8 cellular contexts compared by ENCODE assay signal in the genomic region with DNA sequence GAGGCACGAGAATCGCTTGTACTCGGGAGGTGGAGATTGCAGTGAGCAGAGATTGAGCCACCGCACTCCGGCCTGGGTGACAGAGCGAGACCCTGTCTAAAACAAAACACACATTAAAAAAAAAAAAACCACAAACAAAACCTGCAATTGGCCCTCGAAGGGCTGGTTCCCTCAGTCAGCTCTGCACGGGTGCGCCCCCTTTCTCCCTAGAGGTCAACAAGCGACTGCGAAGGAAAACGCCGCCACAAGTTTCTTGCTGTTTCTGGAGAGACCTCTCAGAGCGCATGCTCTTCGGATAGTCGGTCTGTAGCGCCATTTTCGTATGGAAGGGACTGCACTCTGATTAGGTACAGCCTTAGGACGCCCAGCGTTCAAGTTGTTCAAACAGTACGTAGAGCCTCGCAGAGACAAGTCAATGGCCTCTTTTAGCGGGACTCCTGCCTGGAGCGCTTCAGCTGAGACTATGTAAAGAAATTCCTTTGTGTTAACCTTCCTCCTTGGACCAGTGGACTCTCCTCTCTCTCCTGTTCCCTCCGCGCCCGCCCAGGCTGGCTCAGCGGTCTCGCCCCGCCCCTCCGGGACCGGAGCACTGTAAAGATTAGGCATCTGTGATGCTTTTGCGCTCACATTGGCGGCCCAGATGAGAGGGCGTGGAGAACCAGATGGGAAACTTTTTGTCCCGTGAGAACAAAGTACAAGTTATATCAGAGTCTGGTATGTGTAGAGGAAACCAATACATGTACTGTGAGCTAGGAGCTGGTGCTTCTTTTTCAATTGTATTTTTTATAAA. TPM values are rescaled to one million over a fixed set of nuclear protein-coding genes. Genes with fewer than 3 reads are reported as not detected.
A peak's percentile ranks its signal among the peaks of the same experiment; 100 is the strongest.
DNase-seq lines count a peak whose midpoint lies in the region; ATAC-seq and TF ChIP-seq lines count a peak whose summit lies in the region.

No MANE protein-coding gene starts in this region.

- CTCF ChIA-PET in T-cell (lab: Charles Lee): interaction anchor here (0.5 to 4.0 kb wide), 8 partner anchors 45 to 958 kb away, joined by 3 to 26 read pairs (median 4); no protein-coding TSS in a partner anchor

- no peaks in the 10 kb centered on the region for H3K9me3 ChIP-seq in prostate gland

- H3K4me3 ChIP-seq in prostate gland (peak overlapping the region; percentile 71 to 83), urinary bladder (ENCODE audit: low read depth, low read length) (peak overlapping the region; percentile 65)

- peak overlapping the region; percentile 92 for H3K27ac ChIP-seq in prostate gland
- peak overlapping the region; percentile 57 for H3K27ac ChIP-seq in urinary bladder (ENCODE audit: low read depth)

- peak overlapping the region; percentile 95 to 98 for H3K27ac Mint-ChIP-seq in T-cell

- intact Hi-C loops in left ventricle myocardium superior (cut with micrococcal nuclease): no loop called here
- intact Hi-C loops in prostate gland (cut with DNase I): loop anchor here (1.0 to 5.0 kb wide), 3 partner anchors 84 to 106 kb away; partner anchors contain the start of gene RTCA

- peak overlapping the region; percentile 90 to 100 (median 96) for H3K4me3 Mint-ChIP-seq in T-cell

- POLR2A ChIA-PET in T-cell (lab: Charles Lee): interaction anchor here (0.5 to 1.6 kb wide), 18 partner anchors 12 to 1207 kb away, joined by 3 to 11 read pairs (median 4); partner anchors contain the start of genes RTCA (in 1 of the 2), SASS6 (in 1 of the 2) and TRMT13 (in 1 of the 2)

- H3K36me3 ChIP-seq in prostate gland (no peaks in the 10 kb centered on the region), urinary bladder (ENCODE audit: insufficient read depth) (no peaks in the 10 kb centered on the region)

- H3K27me3 Mint-ChIP-seq in T-cell: no peaks in the 10 kb centered on the region

- H3K4me1 Mint-ChIP-seq in T-cell: peaks cover 27 to 39% (median 29%) of the 10 kb centered on the region in 3 donors

- peak; percentile 83 for DNase-seq in GM13976 (ENCODE audit: low spot score)
- peak; percentile 78 for DNase-seq in NCI-H1436 (lab: John Stamatoyannopoulos, UW)
- DNase-seq in T-cell: peak; percentile 71 to 89 (median 85)
- peak; percentile 74 for DNase-seq in amniotic stem cell (lab: John Stamatoyannopoulos, UW)
- DNase-seq in left ventricle myocardium superior: peak; percentile 90
- peak; percentile 87 for DNase-seq in prostate gland (ENCODE audit: low spot score)

- peak; percentile 22 for TF ChIP-seq CTCF in GM13976 (IDR thresholded peaks at IDR 0.05; ENCODE audit: borderline replicate concordance, control extremely low read depth, extremely low read depth, insufficient read depth, missing control alignments)
- TF ChIP-seq CTCF in prostate gland (IDR thresholded peaks at IDR 0.05): peak in 3 of 4 experiments; percentile 16 to 36 (median 35)

- WGBS in prostate gland: 6% methylated on average over 36 of the region's 36 CpGs
- 2% methylated on average over 36 of the region's 36 CpGs for WGBS in urinary bladder

- in situ Hi-C loops in GM13976 (cut with MboI; ENCODE audit: low sequenced_read_pairs, unreplicated experiment): no loop called here

- ATAC-seq in HG02852 (IDR thresholded peaks at IDR 0.05; ENCODE audit: unreplicated experiment): peak; percentile 59
- peak; percentile 66 to 79 (median 70) for ATAC-seq in T-cell (replicated peaks in 1 of 4)
- peak; percentile 81 for ATAC-seq in left ventricle myocardium superior

- H3K27me3 ChIP-seq in prostate gland (replicated peaks; ENCODE audit: insufficient read depth): no peaks in the 10 kb centered on the region

- H3K4me1 ChIP-seq in prostate gland (replicated peaks) (no peaks in the 10 kb centered on the region), urinary bladder (ENCODE audit: insufficient read depth) (no peaks in the 10 kb centered on the region)

- H3K36me3 Mint-ChIP-seq in T-cell: peaks cover 24% of the 10 kb centered on the region

- TF ChIP-seq POLR2A in prostate gland (IDR thresholded peaks at IDR 0.05): peak; percentile 76

- no peaks in the 10 kb centered on the region for H3K9me3 Mint-ChIP-seq in T-cell

RNA-seq across cellular contexts. Expression of gene CDC14A, which starts 1.0 kb away (rescaled TPM):
- total RNA-seq in T-cell (100 to 1,000 TPM in 2 of 5 donors, 10 to 100 TPM in 3; 77.1 to 169 (median 91.6) TPM), left ventricle myocardium superior (2.6 TPM), prostate gland (10 to 100 TPM; 25.7 to 39.2 TPM), urinary bladder (29.1 TPM)
- polyA plus RNA-seq in urinary bladder: 3.9 TPM

Comparison
In these comparisons a context has a peak if more than half of its experiments do, and no peak if none do; other contexts are left out.
1. Peak in every context shown above with its lines: DNase-seq, ATAC-seq, H3K4me3 ChIP-seq and H3K27ac ChIP-seq.